24 cellular contexts compared by ENCODE assay signal in genomic region chr11:78654866-78655265, GRCh38.
DNase-seq lines count a peak whose midpoint lies in the region; FAIRE-seq and TF ChIP-seq lines count a peak whose summit lies in the region.
"Had no signal": no experiment of that assay in that cellular context is flagged by ENCODE, and none has a peak within 500 bp of the region (broad histone marks: within the 10 kb centered on the region; RNA-seq: fewer than 3 reads in every experiment).

No MANE protein-coding gene starts in this region.

- no peak for FAIRE-seq in H1 (lab: Jason Lieb, UNC)
- peak; percentile 23 for FAIRE-seq in urothelium cell line (lab: Jason Lieb, UNC)
- FAIRE-seq: GM12891, HTR-8/SVneo had no signal

- H3K4ac ChIP-seq in H1 (replicated peaks; ENCODE audit: insufficient read length, low read depth, low read length), result no peak overlapping the region

- DNase-seq in activated CD4-positive, alpha-beta T cell treated with anti-CD3 and anti-CD28 coated beads, Interleukin-2, amount 10 ng/mL, durations not matched to agents 24 days and 14 days, result no peak
- DNase-seq in activated CD4-positive, alpha-beta T cell treated with anti-CD3 and anti-CD28 coated beads, Interleukin-2, amount 10 ng/mL, durations not matched to agents 7 days and 5 days, result no peak
- DNase-seq in H1 (ENCODE audit: low read depth in 1 of 2, low spot score in 2 of 2) (peak in 1 of 2 experiments; percentile 14), nephron progenitor cell (no peak), urothelium cell line (ENCODE audit: low spot score) (no peak), ecto neural progenitor cell (ENCODE audit: low spot score) (no peak), testis (no peak)
- DNase-seq: ACHN, Calu3, DMS79 treated with DMSO at 0.1 percent for 48 hours, GF-D8, HFFc6, KBM-7, MV-4-11, NCI-H1105 treated with DMSO at 0.1 percent for 48 hours, NCI-H1930, NCI-H2227 treated with DMSO at 0.1 percent for 48 hours, SHP77 treated with DMSO at 0.1 percent for 48 hours had no signal

- no peak overlapping the region for H3K56ac ChIP-seq in H1 (replicated peaks; ENCODE audit: insufficient read length, low read depth, low read length)

- H2BK120ac ChIP-seq in H1 (replicated peaks; ENCODE audit: low read depth, low read length), result no peak overlapping the region

- TF ChIP-seq EP300 in H1 (IDR thresholded peaks at IDR 0.05; ENCODE audit: borderline replicate concordance in 1 of 2, low read depth in 2 of 2, low read length in 2 of 2), result no peak

- TF ChIP-seq POLR2A in H1 (IDR thresholded peaks at IDR 0.05; ENCODE audit: control extremely low read depth in 1 of 2, low read depth in 2 of 2, low read length in 2 of 2) (no peak), testis (IDR thresholded peaks at IDR 0.05) (no peak)

- no peak overlapping the region for H3K14ac ChIP-seq in H1 (ENCODE audit: insufficient read length)

- no peak overlapping the region for H4K91ac ChIP-seq in H1 (replicated peaks; ENCODE audit: insufficient read length, low read length)

- no peaks in the 10 kb centered on the region for H3K36me3 Mint-ChIP-seq in activated CD4-positive, alpha-beta T cell treated with anti-CD3 and anti-CD28 coated beads, Interleukin-2, amount 10 ng/mL, durations not matched to agents 24 days and 14 days (ENCODE audit: low read depth)
- no peaks in the 10 kb centered on the region for H3K36me3 Mint-ChIP-seq in activated CD4-positive, alpha-beta T cell treated with anti-CD3 and anti-CD28 coated beads, Interleukin-2, amount 10 ng/mL, durations not matched to agents 7 days and 5 days (ENCODE audit: low read depth)
- peaks cover 42% of the 10 kb centered on the region for H3K36me3 Mint-ChIP-seq in nephron progenitor cell (ENCODE audit: low read depth)

- H3K36me3 ChIP-seq in H1 (ENCODE audit: control insufficient read depth in 2 of 4, insufficient read depth in 4 of 4, low read length in 3 of 4) (no peaks in the 10 kb centered on the region; a peak in 1 of 8 replicates), testis (ENCODE audit: low read depth, missing control alignments) (no peaks in the 10 kb centered on the region)
- H3K36me3 ChIP-seq: HAP-1 had no signal

- 91% methylated on average over 5 of the region's 5 CpGs; no CpG with 5 or more reads in 1 of the 2 experiments for WGBS in H1 (ENCODE audit: extremely low coverage in 1 of 2, insufficient coverage in 1 of 2, insufficient read length in 1 of 2, insufficient replicate concordance in 2 of 2, low coverage in 1 of 2, low lambda C conversion rate in 2 of 2, missing lambda C conversion rate in 1 of 2), 2 experiments
- 94 to 98% methylated on average over 5 of the region's 5 CpGs for WGBS in testis, 2 donors

- no peak overlapping the region for H2AFZ ChIP-seq in H1 (ENCODE audit: low read length)
- H2AFZ ChIP-seq: GM23338 had no signal

- POLR2A ChIA-PET in activated CD4-positive, alpha-beta T cell treated with anti-CD3 and anti-CD28 coated beads, Interleukin-2, amount 10 ng/mL, durations not matched to agents 7 days and 5 days (lab: Charles Lee), result no interaction called here
- POLR2A ChIA-PET in H1 (lab: Charles Lee; ENCODE audit: partially characterized antibody), result no interaction called here

- H4K20me1 ChIP-seq in H1 (replicated peaks in 1 of 2; ENCODE audit: control insufficient read depth in 1 of 2, insufficient read depth in 2 of 2, low read length in 2 of 2), result no peaks in the 10 kb centered on the region

- H3K4me2 ChIP-seq in H1 (ENCODE audit: insufficient read depth in 1 of 2, low read depth in 2 of 2, low read length in 2 of 2), result no peak overlapping the region
- H3K4me2 ChIP-seq: GM23338 had no signal

- CTCF ChIA-PET in activated CD4-positive, alpha-beta T cell treated with anti-CD3 and anti-CD28 coated beads, Interleukin-2, amount 10 ng/mL, durations not matched to agents 7 days and 5 days (lab: Charles Lee), result interaction anchor here (3.8 kb wide), 1 partner anchor 9 kb away, joined by 16 read pairs; no protein-coding TSS in a partner anchor
- CTCF ChIA-PET in H1 (lab: Charles Lee; ENCODE audit: partially characterized antibody), result interaction anchor here (1.0 to 11.2 kb wide), 6 partner anchors 7 to 307 kb away, joined by 3 to 144 read pairs (median 38); no protein-coding TSS in a partner anchor

- H2BK12ac ChIP-seq in H1 (ENCODE audit: low read depth, low read length), result peak overlapping the region; percentile 50; the same call in 1 of the 2 replicates

- H3K23ac ChIP-seq in H1 (ENCODE audit: insufficient read length), result no peak overlapping the region

- H3K23me2 ChIP-seq in H1 (ENCODE audit: low read depth, low read length), result no peaks in the 10 kb centered on the region

- H3K27me3 ChIP-seq in H1 (replicated peaks in 1 of 4; ENCODE audit: control insufficient read depth in 3 of 4, extremely low read depth in 1 of 4, insufficient read depth in 3 of 4, low read length in 3 of 4) (no peaks in the 10 kb centered on the region), testis (no peaks in the 10 kb centered on the region)

- TF ChIP-seq CTCF in H1 (IDR thresholded peaks at IDR 0.05; ENCODE audit: control extremely low read depth in 1 of 3, insufficient read depth in 1 of 3, low read depth in 1 of 3, low read length in 3 of 3) (no peak), nephron progenitor cell (IDR thresholded peaks at IDR 0.05) (no peak), testis (IDR thresholded peaks at IDR 0.05) (no peak)

- H3K79me2 ChIP-seq in H1 (ENCODE audit: control insufficient read depth in 1 of 2, insufficient read depth in 2 of 2, low read length in 2 of 2), result no peaks in the 10 kb centered on the region

- peak overlapping the region; percentile 58 for H3K27ac Mint-ChIP-seq in activated CD4-positive, alpha-beta T cell treated with anti-CD3 and anti-CD28 coated beads, Interleukin-2, amount 10 ng/mL, durations not matched to agents 24 days and 14 days
- H3K27ac Mint-ChIP-seq in activated CD4-positive, alpha-beta T cell treated with anti-CD3 and anti-CD28 coated beads, Interleukin-2, amount 10 ng/mL, durations not matched to agents 7 days and 5 days, result no peak overlapping the region
- peak overlapping the region; percentile 77 for H3K27ac Mint-ChIP-seq in nephron progenitor cell
- H3K27ac Mint-ChIP-seq: GM23338, HFFc6 had no signal

- H3K9me3 Mint-ChIP-seq in activated CD4-positive, alpha-beta T cell treated with anti-CD3 and anti-CD28 coated beads, Interleukin-2, amount 10 ng/mL, durations not matched to agents 24 days and 14 days, result no peaks in the 10 kb centered on the region
- H3K9me3 Mint-ChIP-seq in activated CD4-positive, alpha-beta T cell treated with anti-CD3 and anti-CD28 coated beads, Interleukin-2, amount 10 ng/mL, durations not matched to agents 7 days and 5 days, result no peaks in the 10 kb centered on the region
- no peaks in the 10 kb centered on the region for H3K9me3 Mint-ChIP-seq in nephron progenitor cell
- H3K9me3 Mint-ChIP-seq: GM23338, HFFc6 had no signal

- H4K5ac ChIP-seq in H1 (ENCODE audit: insufficient read length, low read depth, low read length), result no peak overlapping the region

- no peak for TF ChIP-seq RAD21 in H1 (IDR thresholded peaks at IDR 0.05 in 1 of 2, conservative IDR thresholded peaks at IDR 0.05 in 1 of 2; ENCODE audit: low read depth in 2 of 2, low read length in 2 of 2)

- H3K9me3 ChIP-seq in H1 (ENCODE audit: insufficient read depth in 2 of 2, low read depth in 1 of 2, low read length in 1 of 2), result no peaks in the 10 kb centered on the region
- no peaks in the 10 kb centered on the region for H3K9me3 ChIP-seq in testis
- H3K9me3 ChIP-seq: HAP-1 had no signal

- no peak overlapping the region for H3K9ac ChIP-seq in H1 (replicated peaks in 1 of 4; ENCODE audit: extremely low read depth in 1 of 4, low read depth in 3 of 4, low read length in 3 of 4)

- no peaks in the 10 kb centered on the region for H3K27me3 Mint-ChIP-seq in activated CD4-positive, alpha-beta T cell treated with anti-CD3 and anti-CD28 coated beads, Interleukin-2, amount 10 ng/mL, durations not matched to agents 24 days and 14 days
- H3K27me3 Mint-ChIP-seq in activated CD4-positive, alpha-beta T cell treated with anti-CD3 and anti-CD28 coated beads, Interleukin-2, amount 10 ng/mL, durations not matched to agents 7 days and 5 days, result no peaks in the 10 kb centered on the region
- peaks cover 4% of the 10 kb centered on the region for H3K27me3 Mint-ChIP-seq in nephron progenitor cell (ENCODE audit: low read depth, poor library complexity)

- H3K4me3 ChIP-seq in H1 (ENCODE audit: extremely low read depth in 1 of 4, insufficient read depth in 2 of 4, low read depth in 3 of 4, low read length in 4 of 4) (no peak overlapping the region), testis (no peak overlapping the region)
- H3K4me3 ChIP-seq: GM23338, HAP-1 had no signal

- H2BK15ac ChIP-seq in H1 (ENCODE audit: low read length), result no peak overlapping the region

- H2BK20ac ChIP-seq in H1 (ENCODE audit: low read length), result no peak overlapping the region

- no peak overlapping the region; the same call in 1 of the 2 replicates for H4K8ac ChIP-seq in H1 (ENCODE audit: extremely low read depth, insufficient read depth, low read length)

- H2BK5ac ChIP-seq in H1 (ENCODE audit: low read depth, low read length), result no peak overlapping the region

- no peak overlapping the region for H3K27ac ChIP-seq in H1 (ENCODE audit: low read depth, low read length)
- no peak overlapping the region for H3K27ac ChIP-seq in testis
- H3K27ac ChIP-seq: 22Rv1, RWPE1 had no signal

- H3K4me3 Mint-ChIP-seq in activated CD4-positive, alpha-beta T cell treated with anti-CD3 and anti-CD28 coated beads, Interleukin-2, amount 10 ng/mL, durations not matched to agents 24 days and 14 days, result no peak overlapping the region
- H3K4me3 Mint-ChIP-seq in activated CD4-positive, alpha-beta T cell treated with anti-CD3 and anti-CD28 coated beads, Interleukin-2, amount 10 ng/mL, durations not matched to agents 7 days and 5 days, result no peak overlapping the region
- H3K4me3 Mint-ChIP-seq in nephron progenitor cell, result no peak overlapping the region
- H3K4me3 Mint-ChIP-seq: GM23338, HFFc6 had no signal

- H3K4me1 ChIP-seq in H1 (replicated peaks in 1 of 4; ENCODE audit: control insufficient read depth in 3 of 4, insufficient read depth in 4 of 4, low read length in 3 of 4) (peaks cover 0 to 2% (median 0%) of the 10 kb centered on the region in 4 experiments; a peak in 1 of 7 replicates), testis (no peaks in the 10 kb centered on the region)
- H3K4me1 ChIP-seq: HAP-1 had no signal

- peaks cover 25% of the 10 kb centered on the region for H3K4me1 Mint-ChIP-seq in activated CD4-positive, alpha-beta T cell treated with anti-CD3 and anti-CD28 coated beads, Interleukin-2, amount 10 ng/mL, durations not matched to agents 24 days and 14 days
- no peaks in the 10 kb centered on the region for H3K4me1 Mint-ChIP-seq in activated CD4-positive, alpha-beta T cell treated with anti-CD3 and anti-CD28 coated beads, Interleukin-2, amount 10 ng/mL, durations not matched to agents 7 days and 5 days
- peaks cover 36% of the 10 kb centered on the region for H3K4me1 Mint-ChIP-seq in nephron progenitor cell

- intact Hi-C loops in activated CD4-positive, alpha-beta T cell treated with anti-CD3 and anti-CD28 coated beads, Interleukin-2, amount 10 ng/mL, durations not matched to agents 24 days and 14 days (cut with micrococcal nuclease), result no loop called here
- intact Hi-C loops in testis (cut with DNase I; ENCODE audit: low total_unique reads), result no loop called here

- H3K18ac ChIP-seq in H1 (ENCODE audit: extremely low read depth, low read length), result no peak overlapping the region

- no peak overlapping the region for H2AK5ac ChIP-seq in H1 (ENCODE audit: low read depth, low read length)

- H3K79me1 ChIP-seq in H1 (ENCODE audit: low read depth, low read length), result no peaks in the 10 kb centered on the region
